In the genomic region with DNA sequence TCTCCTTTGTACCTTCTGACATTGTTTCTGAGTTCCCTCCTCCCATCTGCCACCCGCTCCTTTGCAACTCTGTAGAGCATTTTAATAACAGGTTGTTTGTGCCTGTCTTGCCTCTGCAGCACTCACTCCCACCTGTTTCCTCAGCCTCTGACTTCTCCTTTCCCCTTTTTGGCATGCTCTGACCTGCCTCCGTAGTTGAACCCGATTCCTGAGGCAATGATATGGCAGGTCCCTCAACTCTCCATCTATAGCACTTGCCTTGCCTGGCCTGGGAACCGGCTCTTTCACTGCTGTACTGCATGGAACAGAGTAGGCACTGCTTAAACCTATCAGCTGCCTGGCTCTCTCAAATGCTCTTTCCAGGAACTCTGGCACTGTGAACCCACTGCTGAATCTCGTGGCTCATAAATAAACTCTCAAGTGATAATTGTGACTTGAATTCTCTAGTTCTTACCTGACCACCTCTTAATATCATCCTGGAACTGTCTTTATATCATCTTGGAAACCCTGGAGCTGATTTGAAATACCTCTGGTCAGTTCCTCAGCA, we compare ENCODE assay signal across 1 cellular context.
TF ChIP-seq lines count a peak whose summit lies in the region.

No MANE protein-coding gene starts in this region.

TF ChIP-seq in HepG2, 621 proteins besides CTCF, POLR2A, EP300 and RAD21 (continued from another document):
- TF ChIP-seq, protein P1, sequence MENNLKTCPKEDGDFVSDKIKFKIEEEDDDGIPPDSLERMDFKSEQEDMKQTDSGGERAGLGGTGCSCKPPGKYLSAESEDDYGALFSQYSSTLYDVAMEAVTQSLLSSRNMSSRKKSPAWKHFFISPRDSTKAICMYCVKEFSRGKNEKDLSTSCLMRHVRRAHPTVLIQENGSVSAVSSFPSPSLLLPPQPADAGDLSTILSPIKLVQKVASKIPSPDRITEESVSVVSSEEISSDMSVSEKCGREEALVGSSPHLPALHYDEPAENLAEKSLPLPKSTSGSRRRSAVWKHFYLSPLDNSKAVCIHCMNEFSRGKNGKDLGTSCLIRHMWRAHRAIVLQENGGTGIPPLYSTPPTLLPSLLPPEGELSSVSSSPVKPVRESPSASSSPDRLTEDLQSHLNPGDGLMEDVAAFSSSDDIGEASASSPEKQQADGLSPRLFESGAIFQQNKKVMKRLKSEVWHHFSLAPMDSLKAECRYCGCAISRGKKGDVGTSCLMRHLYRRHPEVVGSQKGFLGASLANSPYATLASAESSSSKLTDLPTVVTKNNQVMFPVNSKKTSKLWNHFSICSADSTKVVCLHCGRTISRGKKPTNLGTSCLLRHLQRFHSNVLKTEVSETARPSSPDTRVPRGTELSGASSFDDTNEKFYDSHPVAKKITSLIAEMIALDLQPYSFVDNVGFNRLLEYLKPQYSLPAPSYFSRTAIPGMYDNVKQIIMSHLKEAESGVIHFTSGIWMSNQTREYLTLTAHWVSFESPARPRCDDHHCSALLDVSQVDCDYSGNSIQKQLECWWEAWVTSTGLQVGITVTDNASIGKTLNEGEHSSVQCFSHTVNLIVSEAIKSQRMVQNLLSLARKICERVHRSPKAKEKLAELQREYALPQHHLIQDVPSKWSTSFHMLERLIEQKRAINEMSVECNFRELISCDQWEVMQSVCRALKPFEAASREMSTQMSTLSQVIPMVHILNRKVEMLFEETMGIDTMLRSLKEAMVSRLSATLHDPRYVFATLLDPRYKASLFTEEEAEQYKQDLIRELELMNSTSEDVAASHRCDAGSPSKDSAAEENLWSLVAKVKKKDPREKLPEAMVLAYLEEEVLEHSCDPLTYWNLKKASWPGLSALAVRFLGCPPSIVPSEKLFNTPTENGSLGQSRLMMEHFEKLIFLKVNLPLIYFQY (CRISPR knock-in tag; IDR thresholded peaks at IDR 0.05; ENCODE audit: borderline replicate concordance), result no peak
- TF ChIP-seq AHR (CRISPR knock-in tag; IDR thresholded peaks at IDR 0.05) (no peak), BCL6 (CRISPR knock-in tag; IDR thresholded peaks at IDR 0.05) (peak; percentile 52; the same call in 1 of the 2 replicates), PHF8 (CRISPR knock-in tag; IDR thresholded peaks at IDR 0.05) (no peak), NRL (CRISPR knock-in tag; IDR thresholded peaks at IDR 0.05; ENCODE audit: borderline replicate concordance) (no peak), MAZ (IDR thresholded peaks at IDR 0.05; ENCODE audit: borderline replicate concordance, low read depth, low read length) (no peak), MAZ (CRISPR knock-in tag; IDR thresholded peaks at IDR 0.05; ENCODE audit: low read depth) (0 out of 2 replicates have a peak, but pooled peaks have one; percentile 14)
- TF ChIP-seq, protein P2, sequence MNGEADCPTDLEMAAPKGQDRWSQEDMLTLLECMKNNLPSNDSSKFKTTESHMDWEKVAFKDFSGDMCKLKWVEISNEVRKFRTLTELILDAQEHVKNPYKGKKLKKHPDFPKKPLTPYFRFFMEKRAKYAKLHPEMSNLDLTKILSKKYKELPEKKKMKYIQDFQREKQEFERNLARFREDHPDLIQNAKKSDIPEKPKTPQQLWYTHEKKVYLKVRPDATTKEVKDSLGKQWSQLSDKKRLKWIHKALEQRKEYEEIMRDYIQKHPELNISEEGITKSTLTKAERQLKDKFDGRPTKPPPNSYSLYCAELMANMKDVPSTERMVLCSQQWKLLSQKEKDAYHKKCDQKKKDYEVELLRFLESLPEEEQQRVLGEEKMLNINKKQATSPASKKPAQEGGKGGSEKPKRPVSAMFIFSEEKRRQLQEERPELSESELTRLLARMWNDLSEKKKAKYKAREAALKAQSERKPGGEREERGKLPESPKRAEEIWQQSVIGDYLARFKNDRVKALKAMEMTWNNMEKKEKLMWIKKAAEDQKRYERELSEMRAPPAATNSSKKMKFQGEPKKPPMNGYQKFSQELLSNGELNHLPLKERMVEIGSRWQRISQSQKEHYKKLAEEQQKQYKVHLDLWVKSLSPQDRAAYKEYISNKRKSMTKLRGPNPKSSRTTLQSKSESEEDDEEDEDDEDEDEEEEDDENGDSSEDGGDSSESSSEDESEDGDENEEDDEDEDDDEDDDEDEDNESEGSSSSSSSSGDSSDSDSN (CRISPR knock-in tag; IDR thresholded peaks at IDR 0.05), result 0 out of 2 replicates have a peak, but pooled peaks have one; percentile 28
